20 cellular contexts compared by ENCODE assay signal in the genomic region with DNA sequence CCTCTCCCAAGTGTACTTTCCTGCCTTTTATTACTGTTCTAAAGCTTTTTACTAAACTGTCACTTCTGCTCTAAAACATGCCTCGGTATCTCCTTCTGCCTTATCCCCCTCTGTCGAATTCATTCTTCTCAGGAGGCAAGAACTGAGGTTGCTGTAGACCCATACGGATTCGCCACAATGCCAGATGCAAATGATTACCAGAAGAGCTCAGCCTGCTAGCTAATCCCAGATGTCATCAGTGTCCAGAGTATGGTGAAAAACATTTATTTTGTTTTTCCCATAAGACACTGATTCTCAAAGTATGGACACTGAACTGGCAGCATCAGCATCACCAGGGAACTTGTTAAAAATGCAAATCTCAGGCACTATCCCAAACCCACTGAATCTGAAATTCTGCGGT.
"Had no signal": no experiment of that assay in that cellular context is flagged by ENCODE, and none has a peak within 500 bp of the region (broad histone marks: within the 10 kb centered on the region; RNA-seq: fewer than 3 reads in every experiment).

No MANE protein-coding gene starts in this region.

- DNase-seq: IMR-90, Karpas-422, KG1, MG63, NCI-H1092, NCI-H1105 treated with DMSO at 0.1 percent for 48 hours, NCI-H1417 treated with DMSO at 0.1 percent for 48 hours, NCI-H146, NCI-H1694 treated with DMSO at 0.1 percent for 48 hours, NCI-H1930, NCI-H2081, NCI-H2107, NCI-H2227 treated with DMSO at 0.1 percent for 48 hours, NCI-H446, NCI-H510A, NCI-H524 treated with DMSO at 0.1 percent for 48 hours, NCI-H774, RPMI8226, SHP77 had no signal

- H3K4me3 ChIP-seq: MG63 had no signal

- H3K27ac ChIP-seq: HL-60 had no signal

- H3K27me3 ChIP-seq: MG63 had no signal

- H3K36me3 ChIP-seq: MG63 had no signal

- H3K9me3 ChIP-seq: MG63 had no signal
